In the genomic region with DNA sequence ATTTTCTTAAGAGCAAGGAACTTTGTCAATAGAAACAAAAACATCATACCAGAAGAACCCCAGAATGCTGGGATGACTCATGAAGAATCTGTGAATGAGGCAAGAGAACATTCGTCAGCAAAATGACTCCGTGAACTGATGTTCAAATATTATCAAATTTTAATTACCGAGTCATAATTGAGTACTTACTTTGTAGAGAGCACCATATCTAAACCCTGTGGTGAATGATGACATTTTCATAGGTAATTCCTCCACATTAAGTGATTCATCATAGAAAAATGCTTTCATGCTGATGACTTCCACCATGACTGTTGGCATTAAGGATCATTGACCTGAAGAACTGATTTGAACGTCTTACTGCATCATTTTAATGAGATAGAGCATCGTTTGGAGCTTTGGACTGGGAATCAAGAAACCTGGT, we compare ENCODE assay signal across 1 cellular context.
TF ChIP-seq lines count a peak whose summit lies in the region.

No MANE protein-coding gene starts in this region.

TF ChIP-seq in K562, 482 proteins besides CTCF, POLR2A, EP300 and RAD21 (continued from another document):
- TF ChIP-seq RERE (CRISPR knock-in tag; IDR thresholded peaks at IDR 0.05; ENCODE audit: borderline replicate concordance) (no peak), C11orf30 (IDR thresholded peaks at IDR 0.05; ENCODE audit: low read depth) (peak; percentile 15; the same call in 1 of the 2 replicates), MAFK (IDR thresholded peaks at IDR 0.05; ENCODE audit: low read length) (peak; percentile 22; the same call in 1 of the 2 replicates), ZNF316 (IDR thresholded peaks at IDR 0.05) (peak; percentile 34; the same call in 1 of the 2 replicates), ATF3 (IDR thresholded peaks at IDR 0.05) (0 out of 2 replicates have a peak, but pooled peaks have one; percentile 31), ATF3 (CRISPR knock-in tag; conservative IDR thresholded peaks at IDR 0.05) (no peak), CEBPG (CRISPR knock-in tag; IDR thresholded peaks at IDR 0.05) (no peak), CEBPG (tag; conservative IDR thresholded peaks at IDR 0.05 in 1 of 2, IDR thresholded peaks at IDR 0.05 in 1 of 2) (0 out of 4 replicates have a peak, but pooled peaks of 1 of the 2 experiments have one; percentile 21), ZNF3 (CRISPR knock-in tag; IDR thresholded peaks at IDR 0.05) (no peak), MBD2 (IDR thresholded peaks at IDR 0.05; ENCODE audit: borderline replicate concordance, low read depth) (no peak)
- TF ChIP-seq, protein P1, sequence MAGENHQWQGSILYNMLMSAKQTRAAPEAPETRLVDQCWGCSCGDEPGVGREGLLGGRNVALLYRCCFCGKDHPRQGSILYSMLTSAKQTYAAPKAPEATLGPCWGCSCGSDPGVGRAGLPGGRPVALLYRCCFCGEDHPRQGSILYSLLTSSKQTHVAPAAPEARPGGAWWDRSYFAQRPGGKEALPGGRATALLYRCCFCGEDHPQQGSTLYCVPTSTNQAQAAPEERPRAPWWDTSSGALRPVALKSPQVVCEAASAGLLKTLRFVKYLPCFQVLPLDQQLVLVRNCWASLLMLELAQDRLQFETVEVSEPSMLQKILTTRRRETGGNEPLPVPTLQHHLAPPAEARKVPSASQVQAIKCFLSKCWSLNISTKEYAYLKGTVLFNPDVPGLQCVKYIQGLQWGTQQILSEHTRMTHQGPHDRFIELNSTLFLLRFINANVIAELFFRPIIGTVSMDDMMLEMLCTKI (IDR thresholded peaks at IDR 0.05; ENCODE audit: partially characterized antibody) = no peak
TF ChIP-seq in K562: peak in this region for 6.
